In genomic region chr4:185096032-185096653, GRCh38 we compare ENCODE assay signal across 9 cellular contexts. TPM values are rescaled to one million over a fixed set of nuclear protein-coding genes. Genes with fewer than 3 reads are reported as not detected.
DNase-seq lines count a peak whose midpoint lies in the region; ATAC-seq and TF ChIP-seq lines count a peak whose summit lies in the region.
"Had no signal": no experiment of that assay in that cellular context is flagged by ENCODE, and none has a peak within 500 bp of the region (broad histone marks: within the 10 kb centered on the region; RNA-seq: fewer than 3 reads in every experiment).

No MANE protein-coding gene starts in this region.

- TF ChIP-seq POLR2A in upper lobe of left lung (IDR thresholded peaks at IDR 0.05), result no peak

- no peak overlapping the region for H3K4me3 ChIP-seq in cardiac muscle cell
- no peak overlapping the region for H3K4me3 ChIP-seq in right cardiac atrium (ENCODE audit: low read length)
- no peak overlapping the region for H3K4me3 ChIP-seq in upper lobe of left lung

- 26% methylated on average over 2 of the region's 2 CpGs for WGBS in right cardiac atrium
- WGBS in upper lobe of left lung, 2 donors, result 20 to 30% methylated on average over 2 of the region's 2 CpGs

- H3K27me3 Mint-ChIP-seq in stimulated activated memory B cell treated with anti-CD40 and anti-IgM and Interleukin-4, amounts not matched to agents 10 μg/mL and 1 μg/mL and 100 μg/mL, for 72 hours, result peaks cover 26% of the 10 kb centered on the region

- ATAC-seq in right cardiac atrium (no peak), upper lobe of left lung (ENCODE audit: low FRiP score in 2 of 2) (peak in 1 of 2 donors; percentile 63)
- ATAC-seq in stimulated activated memory B cell treated with anti-CD40 and anti-IgM and Interleukin-4, amounts not matched to agents 10 μg/mL and 1 μg/mL and 100 μg/mL, for 72 hours, result no peak

- H3K4me3 Mint-ChIP-seq in stimulated activated memory B cell treated with anti-CD40 and anti-IgM and Interleukin-4, amounts not matched to agents 10 μg/mL and 1 μg/mL and 100 μg/mL, for 72 hours, result no peak overlapping the region
- H3K4me3 Mint-ChIP-seq: activated naive CD8-positive, alpha-beta T cell had no signal

- H3K4me1 Mint-ChIP-seq in stimulated activated memory B cell treated with anti-CD40 and anti-IgM and Interleukin-4, amounts not matched to agents 10 μg/mL and 1 μg/mL and 100 μg/mL, for 72 hours, result no peaks in the 10 kb centered on the region

- no peaks in the 10 kb centered on the region for H3K27me3 ChIP-seq in cardiac muscle cell
- H3K27me3 ChIP-seq in right cardiac atrium (ENCODE audit: control insufficient read depth, insufficient read depth), result no peaks in the 10 kb centered on the region
- H3K27me3 ChIP-seq in upper lobe of left lung, result no peaks in the 10 kb centered on the region

- no peak for TF ChIP-seq EP300 in upper lobe of left lung (IDR thresholded peaks at IDR 0.05)

- no peaks in the 10 kb centered on the region for H3K36me3 Mint-ChIP-seq in stimulated activated memory B cell treated with anti-CD40 and anti-IgM and Interleukin-4, amounts not matched to agents 10 μg/mL and 1 μg/mL and 100 μg/mL, for 72 hours
- H3K36me3 Mint-ChIP-seq: activated naive CD8-positive, alpha-beta T cell had no signal

- no peaks in the 10 kb centered on the region for H3K9me3 ChIP-seq in cardiac muscle cell (ENCODE audit: low read depth)
- no peaks in the 10 kb centered on the region for H3K9me3 ChIP-seq in right cardiac atrium (ENCODE audit: control insufficient read depth, low read length)
- no peaks in the 10 kb centered on the region for H3K9me3 ChIP-seq in upper lobe of left lung

- DNase-seq in cardiac muscle cell (ENCODE audit: low read depth in 1 of 2, low spot score in 1 of 2) (peak; percentile 52 to 66), right cardiac atrium (no peak), NAMALWA (ENCODE audit: low spot score) (peak; percentile 73), amniotic epithelial cell (ENCODE audit: low read depth) (peak; percentile 31), iPS-NIHi11 (ENCODE audit: low spot score) (peak; percentile 57), upper lobe of left lung (no peak), occipital lobe (lab: John Stamatoyannopoulos, UW) (no peak)

- no peak overlapping the region for H3K27ac Mint-ChIP-seq in stimulated activated memory B cell treated with anti-CD40 and anti-IgM and Interleukin-4, amounts not matched to agents 10 μg/mL and 1 μg/mL and 100 μg/mL, for 72 hours
- H3K27ac Mint-ChIP-seq: activated naive CD8-positive, alpha-beta T cell had no signal

- H3K36me3 ChIP-seq in cardiac muscle cell (no peaks in the 10 kb centered on the region), upper lobe of left lung (no peaks in the 10 kb centered on the region)

- intact Hi-C loops in right cardiac atrium (cut with DNase I), result loop anchor here in 3 of 4 donors (5.0 to 10.0 kb wide), 3 partner anchors 51 to 351 kb away; no protein-coding TSS in a partner anchor

- no peaks in the 10 kb centered on the region for H3K4me1 ChIP-seq in cardiac muscle cell (ENCODE audit: low read depth)
- no peaks in the 10 kb centered on the region for H3K4me1 ChIP-seq in right cardiac atrium (ENCODE audit: control insufficient read depth, insufficient read depth, low read length)
- H3K4me1 ChIP-seq in upper lobe of left lung, result no peaks in the 10 kb centered on the region

- peak; percentile 62 for TF ChIP-seq CTCF in cardiac muscle cell (IDR thresholded peaks at IDR 0.05; ENCODE audit: low read depth, low read length)
- peak in 5 of 6 experiments; percentile 20 to 51 (median 34) for TF ChIP-seq CTCF in upper lobe of left lung (IDR thresholded peaks at IDR 0.05)

- no peak overlapping the region for H3K27ac ChIP-seq in cardiac muscle cell
- no peak overlapping the region for H3K27ac ChIP-seq in right cardiac atrium (ENCODE audit: low read length)
- no peak overlapping the region for H3K27ac ChIP-seq in upper lobe of left lung

- H3K9me3 Mint-ChIP-seq in stimulated activated memory B cell treated with anti-CD40 and anti-IgM and Interleukin-4, amounts not matched to agents 10 μg/mL and 1 μg/mL and 100 μg/mL, for 72 hours, result no peaks in the 10 kb centered on the region

RNA-seq across cellular contexts. Expression of gene SLC25A4, which starts 46.9 kb away (rescaled TPM):
- total RNA-seq in cardiac muscle cell (162 and 273 TPM in 2 replicates), right cardiac atrium (1,000 to 10,000 TPM; 1,429 to 1,493 (median 1,458) TPM), upper lobe of left lung (10 to 100 TPM; 11.5 to 46.1 (median 30.1) TPM), occipital lobe (31.0 TPM)
- polyA plus RNA-seq in cardiac muscle cell (456 and 790 TPM in 2 replicates), right cardiac atrium (1,464 TPM)

Comparison
In these comparisons a context has a peak if more than half of its experiments do, and no peak if none do; other contexts are left out.
1. DNase-seq: peak in cardiac muscle cell (2 of 2), NAMALWA (single experiment), amniotic epithelial cell (single experiment) and iPS-NIHi11 (single experiment); none in right cardiac atrium (0 of 3), upper lobe of left lung (0 of 2) and occipital lobe (single experiment).